In genomic region chr3:135514064-135514455, GRCh38 we compare ENCODE assay signal across 1 cellular context.
TF ChIP-seq lines count a peak whose summit lies in the region.

No MANE protein-coding gene starts in this region.

TF ChIP-seq in H1, 55 proteins besides CTCF, POLR2A, EP300 and RAD21 (continued from another document):
- TF ChIP-seq ATF2 (IDR thresholded peaks at IDR 0.05; ENCODE audit: low read length) (no peak), CBX5 (IDR thresholded peaks at IDR 0.05; ENCODE audit: low read depth, low read length) (no peak), KDM4A (IDR thresholded peaks at IDR 0.05; ENCODE audit: low read depth, low read length, severe bottlenecking) (no peak), SP2 (IDR thresholded peaks at IDR 0.05; ENCODE audit: low read length) (no peak)
